In the genomic region with DNA sequence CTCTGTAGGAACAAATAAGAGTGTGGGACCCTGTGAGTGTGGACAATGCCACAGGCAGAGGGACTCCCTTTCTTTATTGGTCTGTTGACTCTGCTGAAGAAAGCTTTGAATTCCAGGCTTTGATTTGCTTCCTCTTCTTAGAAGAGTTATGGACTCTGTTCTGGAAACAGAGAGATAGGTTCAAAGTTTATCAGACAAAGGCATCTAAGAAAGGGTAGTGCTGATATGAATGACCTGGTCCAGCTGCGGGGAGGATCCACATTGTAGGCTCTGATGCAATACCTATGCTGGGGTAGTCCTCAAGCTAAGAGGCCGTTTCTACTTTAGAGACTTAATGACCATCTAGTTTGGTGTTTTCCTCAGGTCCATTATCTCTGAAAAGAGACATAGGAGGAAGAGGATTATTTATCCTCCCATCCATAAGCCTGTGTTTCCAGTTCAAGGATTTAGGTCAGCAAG, we compare ENCODE assay signal across 1 cellular context.
TF ChIP-seq lines count a peak whose summit lies in the region.

No MANE protein-coding gene starts in this region.

TF ChIP-seq in HepG2, 621 proteins besides CTCF, POLR2A, EP300 and RAD21 (continued from another document and continues in another):
- TF ChIP-seq PRPF4 (IDR thresholded peaks at IDR 0.05; ENCODE audit: low read depth, low read length, poor library complexity, severe bottlenecking), result no peak
- TF ChIP-seq TBX2 (CRISPR knock-in tag; IDR thresholded peaks at IDR 0.05; ENCODE audit: borderline replicate concordance), result no peak
- TF ChIP-seq, protein P1, sequence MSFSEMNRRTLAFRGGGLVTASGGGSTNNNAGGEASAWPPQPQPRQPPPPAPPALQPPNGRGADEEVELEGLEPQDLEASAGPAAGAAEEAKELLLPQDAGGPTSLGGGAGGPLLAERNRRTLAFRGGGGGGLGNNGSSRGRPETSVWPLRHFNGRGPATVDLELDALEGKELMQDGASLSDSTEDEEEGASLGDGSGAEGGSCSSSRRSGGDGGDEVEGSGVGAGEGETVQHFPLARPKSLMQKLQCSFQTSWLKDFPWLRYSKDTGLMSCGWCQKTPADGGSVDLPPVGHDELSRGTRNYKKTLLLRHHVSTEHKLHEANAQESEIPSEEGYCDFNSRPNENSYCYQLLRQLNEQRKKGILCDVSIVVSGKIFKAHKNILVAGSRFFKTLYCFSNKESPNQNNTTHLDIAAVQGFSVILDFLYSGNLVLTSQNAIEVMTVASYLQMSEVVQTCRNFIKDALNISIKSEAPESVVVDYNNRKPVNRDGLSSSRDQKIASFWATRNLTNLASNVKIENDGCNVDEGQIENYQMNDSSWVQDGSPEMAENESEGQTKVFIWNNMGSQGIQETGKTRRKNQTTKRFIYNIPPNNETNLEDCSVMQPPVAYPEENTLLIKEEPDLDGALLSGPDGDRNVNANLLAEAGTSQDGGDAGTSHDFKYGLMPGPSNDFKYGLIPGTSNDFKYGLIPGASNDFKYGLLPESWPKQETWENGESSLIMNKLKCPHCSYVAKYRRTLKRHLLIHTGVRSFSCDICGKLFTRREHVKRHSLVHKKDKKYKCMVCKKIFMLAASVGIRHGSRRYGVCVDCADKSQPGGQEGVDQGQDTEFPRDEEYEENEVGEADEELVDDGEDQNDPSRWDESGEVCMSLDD (CRISPR knock-in tag; IDR thresholded peaks at IDR 0.05; ENCODE audit: borderline replicate concordance), result no peak
- no peak for TF ChIP-seq HOXA5 (CRISPR knock-in tag; IDR thresholded peaks at IDR 0.05)
- TF ChIP-seq, protein P2, sequence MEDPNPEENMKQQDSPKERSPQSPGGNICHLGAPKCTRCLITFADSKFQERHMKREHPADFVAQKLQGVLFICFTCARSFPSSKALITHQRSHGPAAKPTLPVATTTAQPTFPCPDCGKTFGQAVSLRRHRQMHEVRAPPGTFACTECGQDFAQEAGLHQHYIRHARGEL (CRISPR knock-in tag; IDR thresholded peaks at IDR 0.05), result no peak
- TF ChIP-seq ZFP62 (CRISPR knock-in tag; IDR thresholded peaks at IDR 0.05), result no peak
- TF ChIP-seq ZNF143 (CRISPR knock-in tag; IDR thresholded peaks at IDR 0.05), result no peak
- no peak for TF ChIP-seq ZNF263 (CRISPR knock-in tag; IDR thresholded peaks at IDR 0.05)
- TF ChIP-seq NFIB (CRISPR knock-in tag; IDR thresholded peaks at IDR 0.05; ENCODE audit: borderline replicate concordance), result no peak
- TF ChIP-seq YY1 (IDR thresholded peaks at IDR 0.05; ENCODE audit: insufficient read depth, insufficient replicate concordance, low read depth, low read length), result no peak
- TF ChIP-seq ZNF282 (IDR thresholded peaks at IDR 0.05; ENCODE audit: partially characterized antibody), result no peak
- TF ChIP-seq THYN1 (CRISPR knock-in tag; IDR thresholded peaks at IDR 0.05; ENCODE audit: borderline replicate concordance, low read depth), result no peak
- TF ChIP-seq HCFC1 (IDR thresholded peaks at IDR 0.05; ENCODE audit: low read depth, low read length), result no peak
- TF ChIP-seq KDM1A (CRISPR knock-in tag; IDR thresholded peaks at IDR 0.05), result peak; percentile 32; the same call in 1 of the 2 replicates
- TF ChIP-seq PCBP2 (optimal IDR thresholded peaks at IDR 0.05; ENCODE audit: low read depth, low read length, poor library complexity, severe bottlenecking), result no peak
- no peak for TF ChIP-seq ZNF329 (CRISPR knock-in tag; IDR thresholded peaks at IDR 0.05; ENCODE audit: low read depth)
- TF ChIP-seq, protein P3, sequence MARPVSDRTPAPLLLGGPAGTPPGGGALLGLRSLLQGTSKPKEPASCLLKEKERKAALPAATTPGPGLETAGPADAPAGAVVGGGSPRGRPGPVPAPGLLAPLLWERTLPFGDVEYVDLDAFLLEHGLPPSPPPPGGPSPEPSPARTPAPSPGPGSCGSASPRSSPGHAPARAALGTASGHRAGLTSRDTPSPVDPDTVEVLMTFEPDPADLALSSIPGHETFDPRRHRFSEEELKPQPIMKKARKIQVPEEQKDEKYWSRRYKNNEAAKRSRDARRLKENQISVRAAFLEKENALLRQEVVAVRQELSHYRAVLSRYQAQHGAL (CRISPR knock-in tag; IDR thresholded peaks at IDR 0.05; ENCODE audit: not compliant biosample characterization), result no peak
- no peak for TF ChIP-seq ZNF562 (CRISPR knock-in tag; IDR thresholded peaks at IDR 0.05; ENCODE audit: borderline replicate concordance)
- TF ChIP-seq, protein P4, sequence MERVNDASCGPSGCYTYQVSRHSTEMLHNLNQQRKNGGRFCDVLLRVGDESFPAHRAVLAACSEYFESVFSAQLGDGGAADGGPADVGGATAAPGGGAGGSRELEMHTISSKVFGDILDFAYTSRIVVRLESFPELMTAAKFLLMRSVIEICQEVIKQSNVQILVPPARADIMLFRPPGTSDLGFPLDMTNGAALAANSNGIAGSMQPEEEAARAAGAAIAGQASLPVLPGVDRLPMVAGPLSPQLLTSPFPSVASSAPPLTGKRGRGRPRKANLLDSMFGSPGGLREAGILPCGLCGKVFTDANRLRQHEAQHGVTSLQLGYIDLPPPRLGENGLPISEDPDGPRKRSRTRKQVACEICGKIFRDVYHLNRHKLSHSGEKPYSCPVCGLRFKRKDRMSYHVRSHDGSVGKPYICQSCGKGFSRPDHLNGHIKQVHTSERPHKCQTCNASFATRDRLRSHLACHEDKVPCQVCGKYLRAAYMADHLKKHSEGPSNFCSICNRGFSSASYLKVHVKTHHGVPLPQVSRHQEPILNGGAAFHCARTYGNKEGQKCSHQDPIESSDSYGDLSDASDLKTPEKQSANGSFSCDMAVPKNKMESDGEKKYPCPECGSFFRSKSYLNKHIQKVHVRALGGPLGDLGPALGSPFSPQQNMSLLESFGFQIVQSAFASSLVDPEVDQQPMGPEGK (CRISPR knock-in tag; IDR thresholded peaks at IDR 0.05), result peak; percentile 48
- no peak for TF ChIP-seq SIN3A (IDR thresholded peaks at IDR 0.05; ENCODE audit: borderline replicate concordance, low read depth, low read length)
- TF ChIP-seq THAP11 (CRISPR knock-in tag; IDR thresholded peaks at IDR 0.05), result peak; percentile 57
- no peak for TF ChIP-seq ZNF34 (CRISPR knock-in tag; IDR thresholded peaks at IDR 0.05; ENCODE audit: borderline replicate concordance)
- TF ChIP-seq ZNF768 (CRISPR knock-in tag; IDR thresholded peaks at IDR 0.05), result no peak
- TF ChIP-seq NR2F6 (IDR thresholded peaks at IDR 0.05), result peak; percentile 90
- TF ChIP-seq NR2F6 (CRISPR knock-in tag; IDR thresholded peaks at IDR 0.05), result peak; percentile 92
- TF ChIP-seq NFATC3 (CRISPR knock-in tag; IDR thresholded peaks at IDR 0.05), result no peak
- TF ChIP-seq BHLHE40 (IDR thresholded peaks at IDR 0.05; ENCODE audit: low read length), result no peak
- TF ChIP-seq ZNF367 (CRISPR knock-in tag; IDR thresholded peaks at IDR 0.05; ENCODE audit: borderline replicate concordance), result no peak
- no peak for TF ChIP-seq LCORL (IDR thresholded peaks at IDR 0.05)
- TF ChIP-seq LCORL (CRISPR knock-in tag; IDR thresholded peaks at IDR 0.05), result no peak
- no peak for TF ChIP-seq BORCS8-MEF2B (CRISPR knock-in tag; IDR thresholded peaks at IDR 0.05)
- TF ChIP-seq ZNF326 (CRISPR knock-in tag; IDR thresholded peaks at IDR 0.05; ENCODE audit: borderline replicate concordance), result no peak
- no peak; the same call in 1 of the 2 replicates for TF ChIP-seq HOXD1 (CRISPR knock-in tag; IDR thresholded peaks at IDR 0.05)
- TF ChIP-seq ZNF251 (CRISPR knock-in tag; IDR thresholded peaks at IDR 0.05), result no peak
- no peak for TF ChIP-seq NR3C1 (CRISPR knock-in tag; IDR thresholded peaks at IDR 0.05)
- TF ChIP-seq, protein P5, sequence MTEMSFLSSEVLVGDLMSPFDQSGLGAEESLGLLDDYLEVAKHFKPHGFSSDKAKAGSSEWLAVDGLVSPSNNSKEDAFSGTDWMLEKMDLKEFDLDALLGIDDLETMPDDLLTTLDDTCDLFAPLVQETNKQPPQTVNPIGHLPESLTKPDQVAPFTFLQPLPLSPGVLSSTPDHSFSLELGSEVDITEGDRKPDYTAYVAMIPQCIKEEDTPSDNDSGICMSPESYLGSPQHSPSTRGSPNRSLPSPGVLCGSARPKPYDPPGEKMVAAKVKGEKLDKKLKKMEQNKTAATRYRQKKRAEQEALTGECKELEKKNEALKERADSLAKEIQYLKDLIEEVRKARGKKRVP (CRISPR knock-in tag; IDR thresholded peaks at IDR 0.05), result peak in 1 of 2 experiments; percentile 93; a peak in 2 of 4 replicates
- no peak for TF ChIP-seq MZF1 (CRISPR knock-in tag; IDR thresholded peaks at IDR 0.05; ENCODE audit: borderline replicate concordance)
- TF ChIP-seq, protein P6, sequence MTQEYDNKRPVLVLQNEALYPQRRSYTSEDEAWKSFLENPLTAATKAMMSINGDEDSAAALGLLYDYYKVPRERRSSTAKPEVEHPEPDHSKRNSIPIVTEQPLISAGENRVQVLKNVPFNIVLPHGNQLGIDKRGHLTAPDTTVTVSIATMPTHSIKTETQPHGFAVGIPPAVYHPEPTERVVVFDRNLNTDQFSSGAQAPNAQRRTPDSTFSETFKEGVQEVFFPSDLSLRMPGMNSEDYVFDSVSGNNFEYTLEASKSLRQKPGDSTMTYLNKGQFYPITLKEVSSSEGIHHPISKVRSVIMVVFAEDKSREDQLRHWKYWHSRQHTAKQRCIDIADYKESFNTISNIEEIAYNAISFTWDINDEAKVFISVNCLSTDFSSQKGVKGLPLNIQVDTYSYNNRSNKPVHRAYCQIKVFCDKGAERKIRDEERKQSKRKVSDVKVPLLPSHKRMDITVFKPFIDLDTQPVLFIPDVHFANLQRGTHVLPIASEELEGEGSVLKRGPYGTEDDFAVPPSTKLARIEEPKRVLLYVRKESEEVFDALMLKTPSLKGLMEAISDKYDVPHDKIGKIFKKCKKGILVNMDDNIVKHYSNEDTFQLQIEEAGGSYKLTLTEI (CRISPR knock-in tag; conservative IDR thresholded peaks at IDR 0.05), result no peak
- TF ChIP-seq TCF12 (IDR thresholded peaks at IDR 0.05), result no peak
- TF ChIP-seq TCF12 (CRISPR knock-in tag; IDR thresholded peaks at IDR 0.05), result no peak
- TF ChIP-seq HDAC6 (IDR thresholded peaks at IDR 0.05; ENCODE audit: low read depth, low read length), result no peak
- peak; percentile 76 for TF ChIP-seq FOXA3 (CRISPR knock-in tag; IDR thresholded peaks at IDR 0.05)
- no peak for TF ChIP-seq SMYD3 (CRISPR knock-in tag; IDR thresholded peaks at IDR 0.05)
- TF ChIP-seq TOPORS (CRISPR knock-in tag; IDR thresholded peaks at IDR 0.05), result no peak
- TF ChIP-seq TAF15 (IDR thresholded peaks at IDR 0.05; ENCODE audit: low read depth, low read length, poor library complexity, severe bottlenecking), result no peak
- TF ChIP-seq GTF3A (CRISPR knock-in tag; conservative IDR thresholded peaks at IDR 0.05), result no peak
- TF ChIP-seq NFYC (CRISPR knock-in tag; IDR thresholded peaks at IDR 0.05), result no peak
- TF ChIP-seq, protein P7, sequence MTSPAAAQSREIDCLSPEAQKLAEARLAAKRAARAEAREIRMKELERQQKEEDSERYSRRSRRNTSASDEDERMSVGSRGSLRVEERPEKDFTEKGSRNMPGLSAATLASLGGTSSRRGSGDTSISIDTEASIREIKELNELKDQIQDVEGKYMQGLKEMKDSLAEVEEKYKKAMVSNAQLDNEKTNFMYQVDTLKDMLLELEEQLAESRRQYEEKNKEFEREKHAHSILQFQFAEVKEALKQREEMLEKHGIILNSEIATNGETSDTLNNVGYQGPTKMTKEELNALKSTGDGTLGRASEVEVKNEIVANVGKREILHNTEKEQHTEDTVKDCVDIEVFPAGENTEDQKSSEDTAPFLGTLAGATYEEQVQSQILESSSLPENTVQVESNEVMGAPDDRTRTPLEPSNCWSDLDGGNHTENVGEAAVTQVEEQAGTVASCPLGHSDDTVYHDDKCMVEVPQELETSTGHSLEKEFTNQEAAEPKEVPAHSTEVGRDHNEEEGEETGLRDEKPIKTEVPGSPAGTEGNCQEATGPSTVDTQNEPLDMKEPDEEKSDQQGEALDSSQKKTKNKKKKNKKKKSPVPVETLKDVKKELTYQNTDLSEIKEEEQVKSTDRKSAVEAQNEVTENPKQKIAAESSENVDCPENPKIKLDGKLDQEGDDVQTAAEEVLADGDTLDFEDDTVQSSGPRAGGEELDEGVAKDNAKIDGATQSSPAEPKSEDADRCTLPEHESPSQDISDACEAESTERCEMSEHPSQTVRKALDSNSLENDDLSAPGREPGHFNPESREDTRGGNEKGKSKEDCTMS (CRISPR knock-in tag; conservative IDR thresholded peaks at IDR 0.05), result no peak
- TF ChIP-seq JARID2 (CRISPR knock-in tag; IDR thresholded peaks at IDR 0.05; ENCODE audit: insufficient replicate concordance), result no peak
- no peak for TF ChIP-seq ZNF746 (CRISPR knock-in tag; IDR thresholded peaks at IDR 0.05)
- no peak for TF ChIP-seq U2AF2 (IDR thresholded peaks at IDR 0.05; ENCODE audit: low read depth, low read length)
- TF ChIP-seq PAF1 (CRISPR knock-in tag; IDR thresholded peaks at IDR 0.05), result no peak
- no peak for TF ChIP-seq ZNF441 (CRISPR knock-in tag; IDR thresholded peaks at IDR 0.05; ENCODE audit: borderline replicate concordance)
- no peak for TF ChIP-seq ZBTB8A (CRISPR knock-in tag; IDR thresholded peaks at IDR 0.05; ENCODE audit: borderline replicate concordance, low read depth)
- TF ChIP-seq RBM39 (IDR thresholded peaks at IDR 0.05; ENCODE audit: low read depth, low read length, poor library complexity, severe bottlenecking), result no peak
